Comparison of ENCODE assay signal across 21 cellular contexts in the genomic region with DNA sequence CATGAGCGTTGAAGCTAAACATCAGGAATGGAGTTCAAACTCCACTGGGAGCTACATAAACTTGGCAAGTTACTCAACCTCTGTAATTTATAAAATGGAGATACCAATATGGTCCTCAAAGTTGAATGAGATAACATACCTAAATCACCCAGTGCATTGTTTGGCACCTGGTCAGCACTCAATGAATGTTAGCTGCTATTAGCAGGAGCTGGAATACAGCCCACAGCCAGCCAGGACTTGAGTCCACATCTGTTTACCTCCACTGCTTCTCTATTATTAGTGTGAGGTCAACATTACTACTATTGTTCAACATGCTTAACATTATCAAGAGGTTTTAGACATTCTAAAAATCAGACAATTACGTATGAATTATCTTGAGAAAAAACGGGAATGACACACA.
"Had no signal": no experiment of that assay in that cellular context is flagged by ENCODE, and none has a peak within 500 bp of the region (broad histone marks: within the 10 kb centered on the region; RNA-seq: fewer than 3 reads in every experiment).

No MANE protein-coding gene starts in this region.

- H3K9me3 ChIP-seq: mucosa of descending colon, neutrophil had no signal

- H3K36me3 ChIP-seq: neutrophil, tibial nerve, uterus had no signal

- H3K4me1 ChIP-seq: uterus had no signal

- H3K27ac ChIP-seq: coronary artery, neutrophil, tibial nerve, uterus had no signal

- DNase-seq: activated CD4-positive, alpha-beta T cell treated with anti-CD3 and anti-CD28 coated beads for 48 hours; activated CD8-positive, alpha-beta memory T cell treated with anti-CD3 and anti-CD28 coated beads, Interleukin-2, amount 50 U/mL, for 4 hours; activated CD8-positive, alpha-beta T cell treated with anti-CD3 and anti-CD28 coated beads, Interleukin-2, amount 10 ng/mL, durations not matched to agents 7 days and 5 days; activated effector memory CD4-positive, alpha-beta T cell treated with anti-CD3 and anti-CD28 coated beads, Interleukin-2, amount 50 U/mL, for 16 hours; activated T-cell treated with anti-CD3 and anti-CD28 coated beads, Interleukin-2, amount 50 U/mL, for 48 hours; effector CD8-positive, alpha-beta T cell; foreskin fibroblast; kidney glomerular epithelial cell; mucosa of descending colon; naive thymus-derived CD8-positive, alpha-beta T cell; retina; stimulated activated CD4-positive, alpha-beta T cell treated with anti-CD3 and anti-CD28 coated beads, Interleukin-15, amount 100 ng/mL, for 24 hours; stimulated activated CD4-positive, alpha-beta T cell treated with anti-CD3 and anti-CD28 coated beads, Interleukin-4, amount 100 ng/mL, for 1 hour; stimulated activated naive B cell treated with anti-CD40 and anti-IgM and Interleukin-4, amounts not matched to agents 10 μg/mL and 1 μg/mL and 100 μg/mL, for 72 hours; T-helper 2 cell; uterus had no signal

- H3K4me3 ChIP-seq: coronary artery, mucosa of descending colon, tibial nerve, uterus had no signal

- ATAC-seq: activated CD8-positive, alpha-beta T cell treated with anti-CD3 and anti-CD28 coated beads, Interleukin-2, amount 10 ng/mL, durations not matched to agents 7 days and 5 days; activated naive CD4-positive, alpha-beta T cell treated with anti-CD3 and anti-CD28 coated beads, Interleukin-2, amount 50 U/mL, for 72 hours; mucosa of descending colon; naive thymus-derived CD8-positive, alpha-beta T cell; stimulated activated naive B cell treated with anti-CD40 and anti-IgM and Interleukin-4, amounts not matched to agents 10 μg/mL and 1 μg/mL and 100 μg/mL, for 72 hours; WTC11 had no signal

- H3K27me3 ChIP-seq: neutrophil, tibial nerve, uterus had no signal
